In genomic region chr2:212975333-212975732, GRCh38 we compare ENCODE assay signal across 14 cellular contexts.
DNase-seq lines count a peak whose midpoint lies in the region; ATAC-seq and TF ChIP-seq lines count a peak whose summit lies in the region.
"Had no signal": no experiment of that assay in that cellular context is flagged by ENCODE, and none has a peak within 500 bp of the region (broad histone marks: within the 10 kb centered on the region; RNA-seq: fewer than 3 reads in every experiment).

No MANE protein-coding gene starts in this region.

- no peak for TF ChIP-seq POLR2A in thyroid gland (IDR thresholded peaks at IDR 0.05)

- no peak for TF ChIP-seq CTCF in thyroid gland (IDR thresholded peaks at IDR 0.05)
- TF ChIP-seq CTCF in A673 (conservative IDR thresholded peaks at IDR 0.05; ENCODE audit: low read depth, low read length) = no peak

- peaks cover 4 to 36% (median 34%) of the 10 kb centered on the region in 3 donors for H3K36me3 Mint-ChIP-seq in immature natural killer cell
- H3K36me3 Mint-ChIP-seq in naive thymus-derived CD4-positive, alpha-beta T cell = no peaks in the 10 kb centered on the region

- 0 to 5% methylated on average over 1 of the region's 1 CpG for WGBS in thyroid gland, 2 donors

- peak; percentile 60 for ATAC-seq in HG03045 (IDR thresholded peaks at IDR 0.05; ENCODE audit: unreplicated experiment)
- no peak for ATAC-seq in naive thymus-derived CD4-positive, alpha-beta T cell
- ATAC-seq: activated naive CD8-positive, alpha-beta T cell treated with anti-CD3 and anti-CD28 coated beads, Interleukin-2, amount 50 U/mL, for 24 hours had no signal

- H3K27me3 Mint-ChIP-seq in immature natural killer cell (ENCODE audit: low read depth in 3 of 3) = no peaks in the 10 kb centered on the region
- peaks cover 0 to 3% (median 0%) of the 10 kb centered on the region in 5 donors for H3K27me3 Mint-ChIP-seq in naive thymus-derived CD4-positive, alpha-beta T cell
- H3K27me3 Mint-ChIP-seq: activated naive CD8-positive, alpha-beta T cell treated with anti-CD3 and anti-CD28 coated beads, Interleukin-2, amount 50 U/mL, for 24 hours had no signal

- intact Hi-C loops in thyroid gland (cut with DNase I) (no loop called here), A673 (cut with micrococcal nuclease; ENCODE audit: unreplicated experiment) (no loop called here)
- intact Hi-C loops in naive thymus-derived CD4-positive, alpha-beta T cell (cut with micrococcal nuclease) = no loop called here

- H3K27me3 ChIP-seq in adipocyte (replicated peaks; ENCODE audit: control insufficient read depth, insufficient read depth, low read length) (no peaks in the 10 kb centered on the region), thyroid gland (no peaks in the 10 kb centered on the region), A673 (replicated peaks; ENCODE audit: insufficient read depth, low read depth, low read length, poor library complexity) (no peaks in the 10 kb centered on the region)
- H3K27me3 ChIP-seq in naive thymus-derived CD4-positive, alpha-beta T cell (ENCODE audit: control insufficient read depth in 2 of 2, insufficient read depth in 2 of 2, low read length in 2 of 2) = no peaks in the 10 kb centered on the region
- H3K27me3 ChIP-seq: dorsolateral prefrontal cortex had no signal

- peaks cover 37 to 73% of the 10 kb centered on the region in 2 donors for H3K4me1 Mint-ChIP-seq in immature natural killer cell
- H3K4me1 Mint-ChIP-seq in naive thymus-derived CD4-positive, alpha-beta T cell = peaks cover 0 to 13% (median 2%) of the 10 kb centered on the region in 7 donors

- H3K4me1 ChIP-seq in adipocyte (ENCODE audit: control insufficient read depth, insufficient read depth, low read length) (peaks cover 26% of the 10 kb centered on the region), thyroid gland (peaks cover 0 to 15% of the 10 kb centered on the region in 2 donors), A673 (ENCODE audit: insufficient read depth, low read length, poor library complexity, severe bottlenecking) (peaks cover 17% of the 10 kb centered on the region)
- H3K4me1 ChIP-seq in naive thymus-derived CD4-positive, alpha-beta T cell (ENCODE audit: control insufficient read depth in 2 of 2, insufficient read depth in 2 of 2, low read length in 2 of 2) = no peaks in the 10 kb centered on the region
- H3K4me1 ChIP-seq: HAP-1 had no signal

- H3K27ac ChIP-seq in thyroid gland (peak overlapping the region in 1 of 3 donors; percentile 48), A673 (ENCODE audit: low read depth, low read length, poor library complexity, severe bottlenecking) (no peak overlapping the region)
- no peak overlapping the region for H3K27ac ChIP-seq in naive thymus-derived CD4-positive, alpha-beta T cell (ENCODE audit: low read depth, low read length)
- H3K27ac ChIP-seq: dorsolateral prefrontal cortex had no signal

- no peaks in the 10 kb centered on the region for H3K36me3 ChIP-seq in adipocyte (ENCODE audit: control insufficient read depth, insufficient read depth, low read length, severe bottlenecking)
- H3K36me3 ChIP-seq in thyroid gland = no peaks in the 10 kb centered on the region
- H3K36me3 ChIP-seq in naive thymus-derived CD4-positive, alpha-beta T cell (ENCODE audit: control insufficient read depth in 2 of 3, insufficient read depth in 3 of 3, low read length in 3 of 3) = no peaks in the 10 kb centered on the region
- no peaks in the 10 kb centered on the region for H3K36me3 ChIP-seq in A673 (ENCODE audit: insufficient read depth, low read length, poor library complexity, severe bottlenecking)
- H3K36me3 ChIP-seq: HAP-1 had no signal

- CTCF ChIA-PET in naive thymus-derived CD4-positive, alpha-beta T cell (lab: Charles Lee) = no interaction called here
- CTCF ChIA-PET in A673 (lab: Charles Lee) = no interaction called here

- peak overlapping the region in 5 of 6 donors; percentile 25 to 86 (median 42) for H3K27ac Mint-ChIP-seq in immature natural killer cell
- H3K27ac Mint-ChIP-seq in naive thymus-derived CD4-positive, alpha-beta T cell = no peak overlapping the region
- H3K27ac Mint-ChIP-seq: activated naive CD8-positive, alpha-beta T cell treated with anti-CD3 and anti-CD28 coated beads, Interleukin-2, amount 50 U/mL, for 24 hours had no signal

- POLR2A ChIA-PET in naive thymus-derived CD4-positive, alpha-beta T cell (lab: Charles Lee) = interaction anchor here (0.5 kb wide), 1 partner anchor 9 kb away, joined by 4 read pairs; no protein-coding TSS in a partner anchor
- POLR2A ChIA-PET in A673 (lab: Charles Lee; ENCODE audit: low non-redundant PET) = no interaction called here

- no peaks in the 10 kb centered on the region for H3K9me3 ChIP-seq in adipocyte (ENCODE audit: control insufficient read depth, low read length)
- H3K9me3 ChIP-seq in thyroid gland = no peaks in the 10 kb centered on the region
- H3K9me3 ChIP-seq in naive thymus-derived CD4-positive, alpha-beta T cell (ENCODE audit: control insufficient read depth in 2 of 3, low read length in 3 of 3) = no peaks in the 10 kb centered on the region
- H3K9me3 ChIP-seq in A673 (ENCODE audit: low read depth, low read length, poor library complexity, severe bottlenecking) = no peaks in the 10 kb centered on the region
- H3K9me3 ChIP-seq: HAP-1 had no signal

- DNase-seq in adipocyte (ENCODE audit: low read depth) (peak; percentile 21), immature natural killer cell (no peak), thyroid gland (peak; percentile 17 to 18), NCI-H146 treated with DMSO at 0.1 percent for 48 hours (lab: John Stamatoyannopoulos, UW; ENCODE audit: unreplicated experiment) (no peak), A673 (ENCODE audit: low spot score) (no peak)
- DNase-seq in naive thymus-derived CD4-positive, alpha-beta T cell = no peak
- DNase-seq: activated naive CD8-positive, alpha-beta T cell treated with anti-CD3 and anti-CD28 coated beads, Interleukin-2, amount 50 U/mL, for 24 hours; activated T-cell treated with anti-CD3 and anti-CD28 coated beads, Interleukin-2, amount 50 U/mL, for 1 hour; dorsolateral prefrontal cortex; kidney; NCI-H1092 treated with DMSO at 0.1 percent for 48 hours; NCI-H345 had no signal

- H3K9me3 Mint-ChIP-seq in immature natural killer cell = no peaks in the 10 kb centered on the region
- H3K9me3 Mint-ChIP-seq in naive thymus-derived CD4-positive, alpha-beta T cell = peaks cover 0 to 3% (median 0%) of the 10 kb centered on the region in 11 donors
- H3K9me3 Mint-ChIP-seq: activated naive CD8-positive, alpha-beta T cell treated with anti-CD3 and anti-CD28 coated beads, Interleukin-2, amount 50 U/mL, for 24 hours had no signal

- H3K4me3 Mint-ChIP-seq in immature natural killer cell = no peak overlapping the region
- H3K4me3 Mint-ChIP-seq in naive thymus-derived CD4-positive, alpha-beta T cell = no peak overlapping the region
- H3K4me3 Mint-ChIP-seq: activated naive CD8-positive, alpha-beta T cell treated with anti-CD3 and anti-CD28 coated beads, Interleukin-2, amount 50 U/mL, for 24 hours had no signal

- no TSS peak for BruUV-seq in A673 (replicated peaks; lab: Mats Ljungman, UMichigan)

- no peak overlapping the region for H3K9ac ChIP-seq in adipocyte (ENCODE audit: low read length)

- H3K4me3 ChIP-seq in adipocyte (ENCODE audit: low read length) = no peak overlapping the region
- no peak overlapping the region for H3K4me3 ChIP-seq in thyroid gland (replicated peaks in 1 of 3)
- no peak overlapping the region for H3K4me3 ChIP-seq in naive thymus-derived CD4-positive, alpha-beta T cell (ENCODE audit: low read length)
- no peak overlapping the region for H3K4me3 ChIP-seq in A673 (ENCODE audit: low read depth, low read length, poor library complexity, severe bottlenecking)
- H3K4me3 ChIP-seq: dorsolateral prefrontal cortex, HAP-1 had no signal

Comparison
In these comparisons a context has a peak if more than half of its experiments do, and no peak if none do; other contexts are left out.
1. DNase-seq: peak in adipocyte (single experiment) and thyroid gland (2 of 2); none in immature natural killer cell (0 of 3), naive thymus-derived CD4-positive, alpha-beta T cell (0 of 9), NCI-H146 treated with DMSO at 0.1 percent for 48 hours (single experiment) and A673 (single experiment).
2. H3K27ac Mint-ChIP-seq: peak in immature natural killer cell (5 of 6); none in naive thymus-derived CD4-positive, alpha-beta T cell (0 of 9).